ENCODE assay signal across 15 cellular contexts in genomic region chr17:61833536-61834203, GRCh38. TPM values are rescaled to one million over a fixed set of nuclear protein-coding genes. Genes with fewer than 3 reads are reported as not detected.
DNase-seq lines count a peak whose midpoint lies in the region; ATAC-seq, FAIRE-seq and TF ChIP-seq lines count a peak whose summit lies in the region.
"Had no signal": no experiment of that assay in that cellular context is flagged by ENCODE, and none has a peak within 500 bp of the region (broad histone marks: within the 10 kb centered on the region; RNA-seq: fewer than 3 reads in every experiment).

No MANE protein-coding gene starts in this region.

- no peaks in the 10 kb centered on the region for H3K27me3 ChIP-seq in mammary epithelial cell (ENCODE audit: insufficient read depth, low read length)
- H3K27me3 ChIP-seq in keratinocyte (ENCODE audit: control insufficient read depth, extremely low read depth, insufficient read depth, low read length) = no peaks in the 10 kb centered on the region
- H3K27me3 ChIP-seq: esophagus squamous epithelium, tibial nerve had no signal

- H3K9me3 ChIP-seq in mammary epithelial cell (replicated peaks; ENCODE audit: insufficient read depth, low read length) (no peaks in the 10 kb centered on the region), keratinocyte (ENCODE audit: control insufficient read depth, low read depth, low read length) (no peaks in the 10 kb centered on the region)
- H3K9me3 ChIP-seq: Caco-2, esophagus squamous epithelium, tibial nerve had no signal

- H3K36me3 ChIP-seq in mammary epithelial cell (ENCODE audit: insufficient read depth, low read length) = peaks cover 1% of the 10 kb centered on the region
- H3K36me3 ChIP-seq in keratinocyte (ENCODE audit: control insufficient read depth in 2 of 2, extremely low read depth in 1 of 2, insufficient read depth in 2 of 2, low read length in 2 of 2) = no peaks in the 10 kb centered on the region
- H3K36me3 ChIP-seq: esophagus squamous epithelium, tibial nerve had no signal

- H3K27ac ChIP-seq in mammary epithelial cell (ENCODE audit: insufficient read depth, low read depth, low read length) (no peak overlapping the region), keratinocyte (ENCODE audit: control insufficient read depth, insufficient read depth, low read length) (no peak overlapping the region)
- H3K27ac ChIP-seq: esophagus squamous epithelium, tibial nerve had no signal

- 49% methylated on average over 7 of the region's 7 CpGs for WGBS in mammary epithelial cell (ENCODE audit: low coverage, missing lambda C conversion rate)

- H3K4me2 ChIP-seq in mammary epithelial cell (ENCODE audit: insufficient read depth, low read depth, low read length) (peak overlapping the region; percentile 47), keratinocyte (ENCODE audit: control insufficient read depth, extremely low read depth, insufficient read depth, low read depth, low read length) (peak overlapping the region; percentile 59)

- no peak for FAIRE-seq in keratinocyte (lab: Jason Lieb, UNC)
- FAIRE-seq: GM18507 had no signal

- DNase-seq in COLO829 (ENCODE audit: low spot score) (peak; percentile 71), LoVo (ENCODE audit: low spot score) (peak; percentile 74), mammary epithelial cell (peak; percentile 82), keratinocyte (ENCODE audit: low read depth, low spot score) (peak; percentile 58), endothelial cell (ENCODE audit: low spot score) (no peak), NCI-H2107 treated with DMSO at 0.1 percent for 48 hours (lab: John Stamatoyannopoulos, UW; ENCODE audit: unreplicated experiment) (no peak)
- no peak for DNase-seq in activated CD4-positive, alpha-beta T cell treated with anti-CD3 and anti-CD28 coated beads for 1 hour
- DNase-seq: activated CD4-positive, alpha-beta T cell treated with anti-CD3 and anti-CD28 coated beads, Interleukin-2, amount 50 U/mL, for 4 hours; esophagus squamous epithelium; retina had no signal

- no peaks in the 10 kb centered on the region for H4K20me1 ChIP-seq in mammary epithelial cell (ENCODE audit: insufficient read depth, low read length)
- H4K20me1 ChIP-seq in keratinocyte (ENCODE audit: control insufficient read depth, extremely low read depth, insufficient read depth, low read length) = no peaks in the 10 kb centered on the region

- H3K27ac Mint-ChIP-seq in endothelial cell (ENCODE audit: unreplicated experiment) = no peak overlapping the region
- H3K27ac Mint-ChIP-seq: memory B cell had no signal

- ATAC-seq in HG02678 (IDR thresholded peaks at IDR 0.05; ENCODE audit: unreplicated experiment) = no peak

- no peak overlapping the region for H3K4me3 ChIP-seq in mammary epithelial cell (replicated peaks in 1 of 3; ENCODE audit: insufficient read depth in 1 of 3, low read depth in 2 of 3, low read length in 3 of 3)
- no peak overlapping the region for H3K4me3 ChIP-seq in keratinocyte (ENCODE audit: control insufficient read depth in 2 of 3, extremely low read depth in 1 of 3, insufficient read depth in 2 of 3, low read depth in 1 of 3, low read length in 3 of 3)
- H3K4me3 ChIP-seq: esophagus squamous epithelium, tibial nerve had no signal

- H3K9ac ChIP-seq in mammary epithelial cell (ENCODE audit: insufficient read depth, low read length) (no peak overlapping the region), keratinocyte (ENCODE audit: control insufficient read depth, extremely low read depth, insufficient read depth, low read length) (no peak overlapping the region)

- in situ Hi-C loops in mammary epithelial cell (cut with MboI; ENCODE audit: low sequenced_read_pairs in 2 of 2) = loop anchor here in 1 of 2 donors (25.0 kb wide), 1 partner anchor 421 kb away; no protein-coding TSS in a partner anchor

- H3K4me1 ChIP-seq in mammary epithelial cell (ENCODE audit: insufficient read depth, low read length) (peaks cover 17% of the 10 kb centered on the region), keratinocyte (ENCODE audit: control insufficient read depth, extremely low read depth, insufficient read depth, low read length) (peaks cover 7% of the 10 kb centered on the region)
- H3K4me1 ChIP-seq: tibial nerve had no signal

- H2AFZ ChIP-seq in mammary epithelial cell (ENCODE audit: low read depth, low read length) (no peak overlapping the region), keratinocyte (ENCODE audit: control insufficient read depth, low read length) (no peak overlapping the region)

- BruUV-seq in mammary epithelial cell (replicated peaks; lab: Mats Ljungman, UMichigan) = no TSS peak

- no peaks in the 10 kb centered on the region for H3K9me3 Mint-ChIP-seq in endothelial cell (ENCODE audit: unreplicated experiment)
- H3K9me3 Mint-ChIP-seq: memory B cell had no signal

- TF ChIP-seq CTCF in mammary epithelial cell (conservative IDR thresholded peaks at IDR 0.05 in 1 of 2, IDR thresholded peaks at IDR 0.05 in 1 of 2; ENCODE audit: extremely low read depth in 1 of 2, insufficient read depth in 1 of 2, low read depth in 1 of 2, low read length in 2 of 2) (no peak), keratinocyte (optimal IDR thresholded peaks at IDR 0.05 in 1 of 3, IDR thresholded peaks at IDR 0.05 in 1 of 3, conservative IDR thresholded peaks at IDR 0.05 in 1 of 3; ENCODE audit: extremely low read depth in 1 of 3, insufficient read depth in 2 of 3, low read length in 3 of 3) (no peak), endothelial cell (IDR thresholded peaks at IDR 0.05; ENCODE audit: unreplicated experiment) (no peak)

- CTCF ChIA-PET in mammary epithelial cell (lab: Charles Lee; ENCODE audit: low non-redundant PET) = interaction anchor here (0.6 to 0.7 kb wide), 2 partner anchors 29 to 198 kb away, joined by 3 to 9 read pairs; no protein-coding TSS in a partner anchor

- no peaks in the 10 kb centered on the region for H3K27me3 Mint-ChIP-seq in endothelial cell (ENCODE audit: unreplicated experiment)
- H3K27me3 Mint-ChIP-seq: memory B cell had no signal

- no peaks in the 10 kb centered on the region for H3K9me1 ChIP-seq in keratinocyte (ENCODE audit: control insufficient read depth, extremely low read depth, insufficient read depth, low read length)

- no peaks in the 10 kb centered on the region for H3K36me3 Mint-ChIP-seq in endothelial cell (ENCODE audit: low read depth, unreplicated experiment)
- H3K36me3 Mint-ChIP-seq: memory B cell had no signal

- dilution Hi-C loops in mammary epithelial cell (cut with HindIII; ENCODE audit: low sequenced_read_pairs) (no loop called here), keratinocyte (cut with MboI; ENCODE audit: extremely low pct_ligation_motif_present, low sequenced_read_pairs) (no loop called here)

- no peaks in the 10 kb centered on the region for H3K4me1 Mint-ChIP-seq in endothelial cell (ENCODE audit: unreplicated experiment)
- H3K4me1 Mint-ChIP-seq: memory B cell had no signal

- H3K79me2 ChIP-seq in mammary epithelial cell (ENCODE audit: insufficient read depth, low read length) = no peaks in the 10 kb centered on the region
- no peaks in the 10 kb centered on the region for H3K79me2 ChIP-seq in keratinocyte (ENCODE audit: control insufficient read depth, insufficient read depth, low read length)

- intact Hi-C loops in mammary epithelial cell (cut with micrococcal nuclease) = loop anchor here (10.0 kb wide), 1 partner anchor 231 kb away; the partner anchor contains the start of gene MED13

- H3K4me3 Mint-ChIP-seq in endothelial cell (ENCODE audit: unreplicated experiment) = no peak overlapping the region
- H3K4me3 Mint-ChIP-seq: memory B cell had no signal

RNA-seq across cellular contexts. Expression of gene BRIP1, which starts 29.7 kb away (rescaled TPM):
- total RNA-seq in mammary epithelial cell = 10 to 100 TPM; 10.2 to 13.2 TPM
- polyA plus RNA-seq in mammary epithelial cell = 4.9 TPM
- 8.3 TPM for polyA minus RNA-seq in mammary epithelial cell
- polyA plus RNA-seq in keratinocyte = 1.3 to 4.0 TPM (median 2.7 TPM) in 3 replicates
- polyA plus RNA-seq in keratinocyte (2011; ENCODE audit: low read depth) = 0.49 TPM
- polyA plus RNA-seq in keratinocyte (2011; cell fraction: cytosol; rRNA removed) = 0.79 and 1.4 TPM in 2 replicates
- polyA plus RNA-seq in keratinocyte (2011; cell fraction: nucleus; rRNA removed) = 2.0 and 2.6 TPM in 2 replicates
- 0.34 and 2.2 TPM in 2 replicates for polyA plus RNA-seq in keratinocyte (2012; ENCODE audit: low replicate concordance)
- 0.23 to 11.2 TPM (median 2.7 TPM) in 3 replicates for polyA minus RNA-seq in keratinocyte
- polyA minus RNA-seq in keratinocyte (2011; cell fraction: cytosol; rRNA and poly(A)+ RNA removed) = 3.3 TPM
- 3.9 and 11.0 TPM in 2 replicates for polyA minus RNA-seq in keratinocyte (2011; cell fraction: nucleus; rRNA and poly(A)+ RNA removed)
- 5.2 TPM for total RNA-seq in endothelial cell (ENCODE audit: unreplicated experiment)

Comparison
In these comparisons a context has a peak if more than half of its experiments do, and no peak if none do; other contexts are left out.
1. DNase-seq: peak in COLO829 (single experiment), LoVo (single experiment), mammary epithelial cell (single experiment) and keratinocyte (single experiment); none in activated CD4-positive, alpha-beta T cell treated with anti-CD3 and anti-CD28 coated beads for 1 hour (single experiment), endothelial cell (single experiment) and NCI-H2107 treated with DMSO at 0.1 percent for 48 hours (single experiment).